In the genomic region with DNA sequence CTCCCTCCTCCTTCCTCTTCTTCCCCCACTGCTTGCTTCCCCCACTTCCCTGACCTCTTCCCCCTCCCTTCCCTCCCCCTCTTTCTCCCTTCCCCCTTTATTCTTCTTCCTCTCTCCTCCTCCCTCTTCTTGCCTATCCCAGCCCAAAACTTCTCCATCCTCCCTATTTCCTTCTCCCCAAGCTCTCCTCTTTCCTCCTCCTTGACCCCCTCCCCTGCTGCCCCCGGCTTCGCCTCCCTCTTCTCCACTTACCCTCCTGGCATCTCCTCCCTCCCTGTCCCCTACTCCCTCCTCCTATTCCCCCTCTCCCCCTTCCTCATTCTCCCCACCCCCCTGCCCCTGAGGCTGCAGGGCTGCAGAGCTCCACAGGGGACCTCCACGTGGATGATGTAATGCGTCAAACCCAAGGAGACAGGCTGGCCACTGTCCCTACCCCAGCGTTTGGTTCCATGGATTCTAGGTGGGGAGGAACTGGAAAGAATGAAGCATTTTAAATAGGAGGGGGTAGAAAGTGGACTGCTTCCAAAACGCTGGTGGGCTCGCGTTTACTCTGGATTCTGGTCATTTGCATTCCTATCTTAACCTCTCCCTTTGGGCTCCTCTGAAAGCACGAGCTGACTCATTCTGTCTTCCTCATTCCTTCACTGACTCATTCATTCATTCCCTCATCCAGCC, we compare ENCODE assay signal across 8 cellular contexts. TPM values are rescaled to one million over a fixed set of nuclear protein-coding genes. Genes with fewer than 3 reads are reported as not detected.
DNase-seq lines count a peak whose midpoint lies in the region; ATAC-seq and TF ChIP-seq lines count a peak whose summit lies in the region.

No MANE protein-coding gene starts in this region.

- H3K9me3 ChIP-seq in mucosa of descending colon, result no peaks in the 10 kb centered on the region

- H3K36me3 ChIP-seq in mucosa of descending colon (ENCODE audit: low read depth), result no peaks in the 10 kb centered on the region

- no peak overlapping the region for H3K4me3 ChIP-seq in mucosa of descending colon

- peaks cover 13% of the 10 kb centered on the region for H3K4me1 ChIP-seq in mucosa of descending colon (ENCODE audit: low read depth)

- peak; percentile 60 for DNase-seq in NCI-H146 (lab: John Stamatoyannopoulos, UW)
- no peak for DNase-seq in NCI-H146 treated with DMSO at 0.1 percent for 48 hours (lab: John Stamatoyannopoulos, UW; ENCODE audit: unreplicated experiment)
- peak; percentile 27 for DNase-seq in NOMO-1 treated with dmso at 0.1 percent for 144 hours (lab: John Stamatoyannopoulos, UW; ENCODE audit: unreplicated experiment)
- peak; percentile 62 for DNase-seq in cerebellum (ENCODE audit: low spot score)
- DNase-seq in mucosa of descending colon, result no peak
- no peak for DNase-seq in SKM-1 (lab: John Stamatoyannopoulos, UW; ENCODE audit: unreplicated experiment)

- peak; percentile 39 for ATAC-seq in mucosa of descending colon
- ATAC-seq in HG03159 (IDR thresholded peaks at IDR 0.05; ENCODE audit: unreplicated experiment), result no peak
- ATAC-seq in HG02870 (IDR thresholded peaks at IDR 0.05; ENCODE audit: unreplicated experiment), result no peak

- no peak for TF ChIP-seq CTCF in mucosa of descending colon (IDR thresholded peaks at IDR 0.05)

- intact Hi-C loops in mucosa of descending colon (cut with DNase I, micrococcal nuclease), result no loop called here

RNA-seq across cellular contexts. Expression of a gene that starts 0.7 kb away (rescaled TPM):
- total RNA-seq in cerebellum, result 49.2 TPM
- total RNA-seq in mucosa of descending colon, result 100 to 1,000 TPM in 1 of 3 donors, 10 to 100 TPM in 2; 52.8 to 120 (median 56.8) TPM

RNA-seq across cellular contexts. Expression of a gene that starts 29.7 kb away (rescaled TPM):
- total RNA-seq in cerebellum (63.5 TPM), mucosa of descending colon (10 to 100 TPM; 47.5 to 60.3 (median 59.2) TPM)

Comparison
In these comparisons a context has a peak if more than half of its experiments do, and no peak if none do; other contexts are left out.
1. DNase-seq: peak in NCI-H146 (single experiment), NOMO-1 treated with dmso at 0.1 percent for 144 hours (single experiment) and cerebellum (single experiment); none in NCI-H146 treated with DMSO at 0.1 percent for 48 hours (single experiment), mucosa of descending colon (0 of 3) and SKM-1 (single experiment).